ENCODE assay signal across 8 cellular contexts in the genomic region with DNA sequence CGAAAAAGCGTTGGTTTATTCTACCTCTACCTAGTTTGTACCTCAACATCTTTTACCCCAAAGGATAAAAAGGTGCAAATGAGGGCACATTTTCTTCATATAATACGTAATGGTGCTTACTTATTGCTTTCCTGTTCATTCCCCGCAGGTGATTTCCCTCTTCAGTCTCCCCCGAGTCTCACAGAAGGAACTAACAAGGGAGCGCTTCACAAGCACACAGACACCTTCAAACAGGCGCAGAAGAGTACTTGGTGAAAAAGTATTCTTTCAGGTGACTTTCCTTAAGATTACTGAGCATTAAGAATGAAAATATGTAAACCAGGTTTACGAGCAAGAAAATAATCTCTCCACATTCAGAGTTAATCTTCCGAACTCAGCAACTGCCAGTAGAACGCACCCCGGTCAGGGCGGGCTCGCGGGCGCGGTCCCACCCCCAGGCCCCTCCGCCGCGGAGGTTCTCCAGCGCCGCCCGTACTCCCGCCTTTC. TPM values are rescaled to one million over a fixed set of nuclear protein-coding genes. Genes with fewer than 3 reads are reported as not detected.
A peak's percentile ranks its signal among the peaks of the same experiment; 100 is the strongest.
DNase-seq lines count a peak whose midpoint lies in the region; ATAC-seq and TF ChIP-seq lines count a peak whose summit lies in the region.

No MANE protein-coding gene starts in this region.

- ATAC-seq in SK-N-SH treated with all-trans-retinoic acid at 6 μM for 48 hours (peak; percentile 5), GM21529 (IDR thresholded peaks at IDR 0.05; ENCODE audit: unreplicated experiment) (no peak), HG03469 (IDR thresholded peaks at IDR 0.05; ENCODE audit: unreplicated experiment) (no peak)

- no peak for DNase-seq in BE2C
- DNase-seq in GM23248: peak; percentile 11
- no peak for DNase-seq in esophagus squamous epithelium (lab: John Stamatoyannopoulos, UW)
- no peak for DNase-seq in trophoblast cell
- no peak for DNase-seq in GM13976 (ENCODE audit: low spot score)

- H3K4me1 ChIP-seq in BE2C (peaks cover 4% of the 10 kb centered on the region; the same call in 1 of the 2 replicates), GM23248 (ENCODE audit: insufficient read depth) (no peaks in the 10 kb centered on the region), esophagus squamous epithelium (peaks cover 0 to 50% (median 0%) of the 10 kb centered on the region in 3 donors), trophoblast cell (ENCODE audit: control insufficient read depth in 1 of 2, insufficient read depth in 2 of 2, low read length in 2 of 2) (peaks cover 0 to 4% of the 10 kb centered on the region in 2 experiments)

- no peak overlapping the region for H3K4ac ChIP-seq in trophoblast cell (ENCODE audit: low read depth, low read length)

- peak overlapping the region; percentile 86 for H3K9ac ChIP-seq in GM23248
- peak overlapping the region; percentile 22 for H3K9ac ChIP-seq in trophoblast cell (ENCODE audit: low read length)

- no peaks in the 10 kb centered on the region for H3K27me3 ChIP-seq in BE2C
- H3K27me3 ChIP-seq in GM23248 (replicated peaks; ENCODE audit: insufficient read depth): no peaks in the 10 kb centered on the region
- no peaks in the 10 kb centered on the region for H3K27me3 ChIP-seq in esophagus squamous epithelium
- H3K27me3 ChIP-seq in trophoblast cell (ENCODE audit: insufficient read depth, low read length): no peaks in the 10 kb centered on the region

- peak overlapping the region; percentile 99 for H2AFZ ChIP-seq in GM23248
- H2AFZ ChIP-seq in trophoblast cell (ENCODE audit: insufficient read depth, low read length, poor library complexity): no peak overlapping the region

- WGBS in GM23248 (ENCODE audit: low coverage in 1 of 2, low lambda C conversion rate in 2 of 2, missing lambda C conversion rate in 2 of 2), 2 experiments: 3 to 4% methylated on average over 20 to 23 of the region's 23 CpGs
- WGBS in esophagus squamous epithelium, 2 donors: 1 to 4% methylated on average over 8 to 9 of the region's 23 CpGs
- no CpG with 5 or more reads among the region's 23 CpGs for WGBS in trophoblast cell (ENCODE audit: extremely low coverage, insufficient coverage, insufficient read length)

- H2BK5ac ChIP-seq in trophoblast cell (ENCODE audit: low read depth, low read length, poor library complexity): no peak overlapping the region

- H3K9me3 ChIP-seq in BE2C (no peaks in the 10 kb centered on the region), GM23248 (ENCODE audit: low read depth) (no peaks in the 10 kb centered on the region), esophagus squamous epithelium (no peaks in the 10 kb centered on the region), trophoblast cell (ENCODE audit: insufficient read depth, low read depth, low read length) (no peaks in the 10 kb centered on the region)

- H3K14ac ChIP-seq in trophoblast cell (ENCODE audit: low read length): no peak overlapping the region

- in situ Hi-C loops in GM23248 (cut with MboI) (no loop called here), GM13976 (cut with MboI; ENCODE audit: low sequenced_read_pairs, unreplicated experiment) (no loop called here)

- no peaks in the 10 kb centered on the region for H3K36me3 ChIP-seq in BE2C
- H3K36me3 ChIP-seq in GM23248 (ENCODE audit: low read depth): no peaks in the 10 kb centered on the region
- H3K36me3 ChIP-seq in esophagus squamous epithelium: no peaks in the 10 kb centered on the region
- H3K36me3 ChIP-seq in trophoblast cell (ENCODE audit: control insufficient read depth in 1 of 2, insufficient read depth in 2 of 2, low read length in 2 of 2): no peaks in the 10 kb centered on the region

- H3K4me2 ChIP-seq in GM23248 (ENCODE audit: unreplicated experiment): peak overlapping the region; percentile 89
- H3K4me2 ChIP-seq in trophoblast cell (ENCODE audit: low read length): peak overlapping the region; percentile 81

- H3K9me2 ChIP-seq in GM23248 (ENCODE audit: insufficient read depth): no peaks in the 10 kb centered on the region

- H3K79me1 ChIP-seq in trophoblast cell (ENCODE audit: low read length): peaks cover 4% of the 10 kb centered on the region

- H3K23ac ChIP-seq in trophoblast cell (ENCODE audit: low read length): no peak overlapping the region

- H4K12ac ChIP-seq in trophoblast cell (ENCODE audit: low read depth, low read length): no peak overlapping the region

- intact Hi-C loops in esophagus squamous epithelium (cut with DNase I): no loop called here

- no peak overlapping the region for H2AK5ac ChIP-seq in trophoblast cell (ENCODE audit: low read length)

- H4K20me1 ChIP-seq in GM23248 (ENCODE audit: insufficient read depth): no peaks in the 10 kb centered on the region

- H3K79me2 ChIP-seq in GM23248 (ENCODE audit: insufficient read depth) (peaks cover 31% of the 10 kb centered on the region), trophoblast cell (ENCODE audit: control insufficient read depth, insufficient read depth, low read length, poor library complexity) (peaks cover 5% of the 10 kb centered on the region)

- peak in 1 of 4 donors; percentile 10 for TF ChIP-seq POLR2A in esophagus squamous epithelium (IDR thresholded peaks at IDR 0.05)

- no peak overlapping the region for H4K91ac ChIP-seq in trophoblast cell (ENCODE audit: low read depth, low read length)

- no peak overlapping the region for H3K27ac ChIP-seq in GM23248
- peak overlapping the region; percentile 92 to 96 (median 94) for H3K27ac ChIP-seq in esophagus squamous epithelium
- H3K27ac ChIP-seq in trophoblast cell (ENCODE audit: low read depth, low read length): no peak overlapping the region

- no peak overlapping the region for H2BK12ac ChIP-seq in trophoblast cell (ENCODE audit: low read length)

- TF ChIP-seq CTCF in BE2C (IDR thresholded peaks at IDR 0.05; ENCODE audit: low read depth, low read length) (no peak), esophagus squamous epithelium (IDR thresholded peaks at IDR 0.05) (no peak), GM13976 (IDR thresholded peaks at IDR 0.05; ENCODE audit: borderline replicate concordance, control extremely low read depth, extremely low read depth, insufficient read depth, missing control alignments) (no peak)

- no peak overlapping the region for H2BK120ac ChIP-seq in trophoblast cell (ENCODE audit: insufficient read depth, low read length, poor library complexity)

- H3K18ac ChIP-seq in trophoblast cell (ENCODE audit: low read length): no peak overlapping the region

- H3K4me3 ChIP-seq in BE2C (ENCODE audit: low read depth, low read length) (peak overlapping the region; percentile 89), GM23248 (peak overlapping the region; percentile 84), esophagus squamous epithelium (peak overlapping the region; percentile 75 to 93 (median 90)), trophoblast cell (ENCODE audit: low read depth, low read length) (peak overlapping the region; percentile 93)

- H4K8ac ChIP-seq in trophoblast cell (ENCODE audit: low read depth, low read length): peak overlapping the region; percentile 1

- no peaks in the 10 kb centered on the region for H3F3A ChIP-seq in GM23248 (ENCODE audit: insufficient read depth)

TF ChIP-seq in SK-N-SH treated with all-trans-retinoic acid at 6 μM for 48 hours, 23 proteins besides CTCF, POLR2A, EP300 and RAD21:
- TF ChIP-seq ZC3H10 (CRISPR knock-in tag; IDR thresholded peaks at IDR 0.05): no peak
- TF ChIP-seq TOX (CRISPR knock-in tag; IDR thresholded peaks at IDR 0.05; ENCODE audit: borderline replicate concordance): 0 out of 2 replicates have a peak, but pooled peaks have one; percentile 13
TF ChIP-seq in SK-N-SH treated with all-trans-retinoic acid at 6 μM for 48 hours: peak in this region for 1.

RNA-seq across cellular contexts. Expression of gene RABGAP1L, which starts 0.5 kb away (rescaled TPM):
- polyA plus RNA-seq in BE2C (2012; ENCODE audit: insufficient read depth, insufficient read length, low read depth): 4.6 TPM
- total RNA-seq in GM23248 (2014; rRNA removed; shearing (Covaris generic)): 21.6 and 24.7 TPM in 2 replicates
- 11.4 and 13.7 TPM in 2 replicates for polyA plus RNA-seq in GM23248 (2016; fragmentation: Nextera tagmentation; extraction: Ambion mirVana)
- 10 to 100 TPM; 35.7 to 45.6 (median 41.0) TPM for total RNA-seq in esophagus squamous epithelium
- 10.1 and 10.9 TPM in 2 replicates for polyA plus RNA-seq in trophoblast cell (2013)

Comparison
In these comparisons a context has a peak if more than half of its experiments do, and no peak if none do; other contexts are left out.
1. H3K27ac ChIP-seq: peak in esophagus squamous epithelium (4 of 4); none in GM23248 (single experiment) and trophoblast cell (single experiment).
2. Peak in every context shown above with its lines, with median percentiles within 50 percentile points of each other: H3K4me3 ChIP-seq.